Comparison of ENCODE assay signal across 8 cellular contexts in genomic region chr12:6928703-6929407, GRCh38. TPM values are rescaled to one million over a fixed set of nuclear protein-coding genes. Genes with fewer than 3 reads are reported as not detected.
DNase-seq lines count a peak whose midpoint lies in the region; ATAC-seq and TF ChIP-seq lines count a peak whose summit lies in the region.

No MANE protein-coding gene starts in this region.

- H4K20me1 ChIP-seq in KMS-11 (ENCODE audit: insufficient read depth): no peaks in the 10 kb centered on the region
- no peaks in the 10 kb centered on the region for H4K20me1 ChIP-seq in OCI-LY7 (ENCODE audit: insufficient read depth, low read length)

- CTCF ChIA-PET in OCI-LY7 (lab: Charles Lee; ENCODE audit: unreplicated experiment): no interaction called here

- peaks cover 35% of the 10 kb centered on the region for H3K4me1 ChIP-seq in KMS-11 (ENCODE audit: low read depth, poor library complexity, severe bottlenecking)
- H3K4me1 ChIP-seq in muscle layer of colon (ENCODE audit: insufficient read depth, low read length): peaks cover 62% of the 10 kb centered on the region
- peaks cover 20% of the 10 kb centered on the region for H3K4me1 ChIP-seq in OCI-LY7 (ENCODE audit: insufficient read depth, low read length, poor library complexity, severe bottlenecking)

- ATAC-seq in GM18517 (IDR thresholded peaks at IDR 0.05; ENCODE audit: unreplicated experiment) (no peak), GM18870 (IDR thresholded peaks at IDR 0.05; ENCODE audit: unreplicated experiment) (no peak)

- H3K4me2 ChIP-seq in KMS-11 (peak overlapping the region; percentile 78), OCI-LY7 (ENCODE audit: low read length) (no peak overlapping the region)

- POLR2A ChIA-PET in OCI-LY7 (lab: Charles Lee): interaction anchor here (0.6 kb wide), 2 partner anchors 19 to 31 kb away, joined by 3 read pairs; no protein-coding TSS in a partner anchor

- H3K27ac ChIP-seq in KMS-11 (no peak overlapping the region), muscle layer of colon (ENCODE audit: low read depth, low read length) (peak overlapping the region; percentile 97), OCI-LY7 (ENCODE audit: low read depth, low read length, poor library complexity, severe bottlenecking) (no peak overlapping the region)

- H3K4me3 ChIP-seq in AG10803 (ENCODE audit: low read length) (peak overlapping the region; percentile 85), KMS-11 (IDR thresholded peaks at IDR 0.05; ENCODE audit: insufficient read depth, low read depth, low read length) (no peak overlapping the region), choroid plexus epithelial cell (ENCODE audit: low read depth, low read length) (peak overlapping the region; percentile 79), muscle layer of colon (ENCODE audit: low read depth in 1 of 2, low read length in 2 of 2) (peak overlapping the region; percentile 86 to 95), OCI-LY7 (ENCODE audit: low read depth, low read length, poor library complexity, severe bottlenecking) (no peak overlapping the region)

- DNase-seq in AG10803 (ENCODE audit: low read depth): no peak
- no peak for DNase-seq in choroid plexus epithelial cell (ENCODE audit: low read depth)
- DNase-seq in OCI-LY7 (ENCODE audit: low spot score): no peak
- no peak for DNase-seq in dermis blood vessel endothelial cell

- H3K27me3 ChIP-seq in KMS-11 (ENCODE audit: insufficient read depth, low read depth) (no peaks in the 10 kb centered on the region), muscle layer of colon (ENCODE audit: control insufficient read depth in 1 of 2, insufficient read depth in 2 of 2, low read length in 2 of 2) (no peaks in the 10 kb centered on the region)

- intact Hi-C loops in OCI-LY7 (cut with micrococcal nuclease; ENCODE audit: unreplicated experiment): no loop called here

- peaks cover 20% of the 10 kb centered on the region; the same call in 1 of the 2 replicates for H3K79me2 ChIP-seq in KMS-11 (ENCODE audit: insufficient read depth, low read depth)
- H3K79me2 ChIP-seq in OCI-LY7 (ENCODE audit: insufficient read depth, low read depth, low read length): no peaks in the 10 kb centered on the region

- H3K36me3 ChIP-seq in KMS-11 (ENCODE audit: insufficient read depth): no peaks in the 10 kb centered on the region
- H3K36me3 ChIP-seq in muscle layer of colon (ENCODE audit: insufficient read depth, low read length): peaks cover 13% of the 10 kb centered on the region
- peaks cover 5% of the 10 kb centered on the region; the same call in 1 of the 2 replicates for H3K36me3 ChIP-seq in OCI-LY7 (ENCODE audit: insufficient read depth, low read length)

- H3K9me3 ChIP-seq in muscle layer of colon (ENCODE audit: low read length): no peaks in the 10 kb centered on the region
- H3K9me3 ChIP-seq in OCI-LY7 (ENCODE audit: low read length): no peaks in the 10 kb centered on the region

- H3K9me2 ChIP-seq in OCI-LY7 (ENCODE audit: insufficient read depth, low read length): no peaks in the 10 kb centered on the region

- H2AFZ ChIP-seq in KMS-11 (ENCODE audit: low read depth): no peak overlapping the region
- H2AFZ ChIP-seq in OCI-LY7 (ENCODE audit: low read length): no peak overlapping the region

- BruUV-seq in OCI-LY7 (replicated peaks; lab: Mats Ljungman, UMichigan): no TSS peak

- TF ChIP-seq CTCF in AG10803 (conservative IDR thresholded peaks at IDR 0.05; ENCODE audit: low read length): no peak
- no peak for TF ChIP-seq CTCF in KMS-11 (conservative IDR thresholded peaks at IDR 0.05; ENCODE audit: low read depth, low read length)
- TF ChIP-seq CTCF in choroid plexus epithelial cell (conservative IDR thresholded peaks at IDR 0.05; ENCODE audit: low read depth, low read length): no peak
- TF ChIP-seq CTCF in OCI-LY7 (conservative IDR thresholded peaks at IDR 0.05; ENCODE audit: low read length): no peak

- H3K9ac ChIP-seq in KMS-11 (peak overlapping the region; percentile 56), muscle layer of colon (ENCODE audit: low read length) (peak overlapping the region; percentile 99)

RNA-seq across cellular contexts. Expression of gene ATN1, which starts 1.1 kb away (rescaled TPM):
- total RNA-seq in OCI-LY7 (2014; rRNA removed; shearing (Covaris generic)): 0.98 and 3.1 TPM in 2 replicates
- total RNA-seq in OCI-LY7 (2022) (4.9 and 6.7 TPM in 2 replicates), dermis blood vessel endothelial cell (12.1 and 18.7 TPM in 2 replicates)

RNA-seq across cellular contexts. Expression of gene ENO2, which starts 14.5 kb away (rescaled TPM):
- total RNA-seq in OCI-LY7 (2014; rRNA removed; shearing (Covaris generic)): 24.9 and 29.3 TPM in 2 replicates
- 79.6 and 89.5 TPM in 2 replicates for total RNA-seq in OCI-LY7 (2022)
- total RNA-seq in dermis blood vessel endothelial cell: 2.8 and 2.9 TPM in 2 replicates

RNA-seq across cellular contexts. Expression of gene RNU7-1, which starts 14.8 kb away (rescaled TPM):
- not detected in 2 replicates for total RNA-seq in OCI-LY7 (2014; rRNA removed; shearing (Covaris generic))
- total RNA-seq in OCI-LY7 (2022): not detected in 2 replicates
- total RNA-seq in dermis blood vessel endothelial cell: not detected in 2 replicates

RNA-seq across cellular contexts. Expression of gene C12orf57, which starts 15.0 kb away (rescaled TPM):
- 315 and 319 TPM in 2 replicates for total RNA-seq in OCI-LY7 (2014; rRNA removed; shearing (Covaris generic))
- total RNA-seq in OCI-LY7 (2022) (126 and 130 TPM in 2 replicates), dermis blood vessel endothelial cell (73.7 and 177 TPM in 2 replicates)

RNA-seq across cellular contexts. Expression of gene PTPN6, which starts 22.3 kb away (rescaled TPM):
- total RNA-seq in OCI-LY7 (2014; rRNA removed; shearing (Covaris generic)): 37.1 and 42.9 TPM in 2 replicates
- total RNA-seq in OCI-LY7 (2022) (110 and 116 TPM in 2 replicates), dermis blood vessel endothelial cell (2.4 and 3.4 TPM in 2 replicates)

Comparison
In these comparisons a context has a peak if more than half of its experiments do, and no peak if none do; other contexts are left out.
1. H3K4me3 ChIP-seq: peak in AG10803 (single experiment), choroid plexus epithelial cell (single experiment) and muscle layer of colon (2 of 2); none in KMS-11 (single experiment) and OCI-LY7 (single experiment).